1 cellular context compared by ENCODE assay signal in the genomic region with DNA sequence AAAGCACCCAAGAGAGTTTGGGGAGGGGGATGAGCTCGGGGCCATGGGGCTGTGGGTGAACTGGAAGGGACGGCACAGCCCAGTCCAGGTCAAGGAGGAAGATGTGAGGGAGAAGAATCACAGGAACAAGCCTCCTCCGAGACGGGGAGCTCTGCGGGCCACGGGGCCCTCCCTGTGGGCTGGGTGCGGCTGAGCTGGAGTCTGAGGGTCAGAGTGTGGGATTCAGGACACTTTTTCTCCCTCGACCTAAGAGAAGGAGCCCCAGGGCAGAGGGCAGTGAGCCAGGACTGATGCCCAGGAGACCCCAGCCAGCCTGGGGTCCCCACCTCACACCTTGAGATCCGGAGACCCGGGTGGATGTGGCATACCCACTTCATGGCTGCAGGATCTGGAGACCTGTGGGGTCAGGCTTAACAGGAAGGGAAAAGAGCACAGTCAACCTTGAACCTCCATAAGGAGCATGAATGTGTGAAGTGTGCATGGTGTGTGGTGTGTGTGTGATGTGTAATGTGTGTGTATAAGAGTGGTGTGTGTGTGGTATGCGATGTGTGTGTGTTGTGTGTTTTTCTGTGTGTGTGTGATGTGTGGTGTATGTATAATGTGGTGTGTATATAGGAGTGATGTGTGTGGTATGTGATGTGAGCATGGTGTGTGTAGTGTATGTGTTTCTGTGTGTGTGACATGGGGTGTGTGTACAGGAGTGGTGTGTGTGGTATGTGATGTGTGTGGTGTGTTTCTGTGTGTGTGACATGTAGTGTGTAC.
TF ChIP-seq lines count a peak whose summit lies in the region.

No MANE protein-coding gene starts in this region.

TF ChIP-seq in IMR-90, 13 proteins besides CTCF, POLR2A, EP300 and RAD21:
- TF ChIP-seq, protein P1, sequence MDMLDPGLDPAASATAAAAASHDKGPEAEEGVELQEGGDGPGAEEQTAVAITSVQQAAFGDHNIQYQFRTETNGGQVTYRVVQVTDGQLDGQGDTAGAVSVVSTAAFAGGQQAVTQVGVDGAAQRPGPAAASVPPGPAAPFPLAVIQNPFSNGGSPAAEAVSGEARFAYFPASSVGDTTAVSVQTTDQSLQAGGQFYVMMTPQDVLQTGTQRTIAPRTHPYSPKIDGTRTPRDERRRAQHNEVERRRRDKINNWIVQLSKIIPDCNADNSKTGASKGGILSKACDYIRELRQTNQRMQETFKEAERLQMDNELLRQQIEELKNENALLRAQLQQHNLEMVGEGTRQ (IDR thresholded peaks at IDR 0.05; ENCODE audit: low read depth, low read length) = no peak
- TF ChIP-seq CHD1 (IDR thresholded peaks at IDR 0.05; ENCODE audit: low read depth, low read length) = no peak
- TF ChIP-seq RCOR1 (IDR thresholded peaks at IDR 0.05; ENCODE audit: insufficient replicate concordance, low read length) = no peak
- no peak for TF ChIP-seq MXI1 (IDR thresholded peaks at IDR 0.05; ENCODE audit: borderline replicate concordance, low read depth, low read length)
- no peak for TF ChIP-seq FOS (IDR thresholded peaks at IDR 0.05; ENCODE audit: low read depth, low read length)
- TF ChIP-seq MAFK (IDR thresholded peaks at IDR 0.05; ENCODE audit: low read depth, low read length) = no peak
- no peak for TF ChIP-seq RFX5 (IDR thresholded peaks at IDR 0.05; ENCODE audit: low read depth, low read length)
- no peak for TF ChIP-seq BHLHE40 (IDR thresholded peaks at IDR 0.05; ENCODE audit: low read depth, low read length)
- TF ChIP-seq CEBPB (IDR thresholded peaks at IDR 0.05; ENCODE audit: low read depth, low read length) = no peak
- no peak for TF ChIP-seq NFE2L2 (IDR thresholded peaks at IDR 0.05; ENCODE audit: low read depth, low read length)
- TF ChIP-seq ELK1 (IDR thresholded peaks at IDR 0.05; ENCODE audit: borderline replicate concordance, low read depth, low read length) = no peak
- TF ChIP-seq SMC3 (IDR thresholded peaks at IDR 0.05; ENCODE audit: low read depth, low read length) = no peak
- TF ChIP-seq MAZ (IDR thresholded peaks at IDR 0.05; ENCODE audit: borderline replicate concordance, low read depth, low read length) = no peak
TF ChIP-seq in IMR-90: peak in this region for 0.
